ENCODE assay signal across 1 cellular context in genomic region chr2:69946351-69947077, GRCh38.
A peak's percentile ranks its signal among the peaks of the same experiment; 100 is the strongest.
TF ChIP-seq lines count a peak whose summit lies in the region.

No MANE protein-coding gene starts in this region.

TF ChIP-seq in HepG2, 621 proteins besides CTCF, POLR2A, EP300 and RAD21 (continued from another document and continues in another):
- TF ChIP-seq ZHX2 (IDR thresholded peaks at IDR 0.05; ENCODE audit: low read depth) (no peak), ZHX2 (CRISPR knock-in tag; IDR thresholded peaks at IDR 0.05; ENCODE audit: borderline replicate concordance) (no peak), ZSCAN30 (CRISPR knock-in tag; IDR thresholded peaks at IDR 0.05) (no peak), SOX13 (IDR thresholded peaks at IDR 0.05) (no peak), SOX13 (CRISPR knock-in tag; conservative IDR thresholded peaks at IDR 0.05 in 1 of 2, IDR thresholded peaks at IDR 0.05 in 1 of 2) (no peak; a peak in 1 of 4 replicates), JUND (CRISPR knock-in tag; IDR thresholded peaks at IDR 0.05) (no peak), SMARCC2 (IDR thresholded peaks at IDR 0.05) (no peak), ZNF557 (CRISPR knock-in tag; IDR thresholded peaks at IDR 0.05) (no peak), ELK4 (CRISPR knock-in tag; IDR thresholded peaks at IDR 0.05; ENCODE audit: borderline replicate concordance) (no peak), GLI4 (CRISPR knock-in tag; IDR thresholded peaks at IDR 0.05; ENCODE audit: borderline replicate concordance) (no peak), GTF3A (CRISPR knock-in tag; conservative IDR thresholded peaks at IDR 0.05) (no peak), NCOA2 (CRISPR knock-in tag; IDR thresholded peaks at IDR 0.05) (no peak), ZBTB10 (CRISPR knock-in tag; IDR thresholded peaks at IDR 0.05; ENCODE audit: borderline replicate concordance) (no peak), ZMYM2 (CRISPR knock-in tag; IDR thresholded peaks at IDR 0.05) (no peak), ZFY (CRISPR knock-in tag; IDR thresholded peaks at IDR 0.05) (no peak), ZNF737 (CRISPR knock-in tag; IDR thresholded peaks at IDR 0.05; ENCODE audit: borderline replicate concordance) (no peak), ELF1 (CRISPR knock-in tag; IDR thresholded peaks at IDR 0.05) (no peak), ZNF44 (CRISPR knock-in tag; IDR thresholded peaks at IDR 0.05) (no peak), PTBP1 (IDR thresholded peaks at IDR 0.05; ENCODE audit: low read depth, low read length, poor library complexity, severe bottlenecking) (no peak), PHF8 (CRISPR knock-in tag; IDR thresholded peaks at IDR 0.05) (no peak), PPARG (CRISPR knock-in tag; conservative IDR thresholded peaks at IDR 0.05) (no peak), RXRA (CRISPR knock-in tag; IDR thresholded peaks at IDR 0.05) (peak; percentile 31; the same call in 1 of the 2 replicates), ZNF713 (CRISPR knock-in tag; IDR thresholded peaks at IDR 0.05) (no peak), KAT2B (IDR thresholded peaks at IDR 0.05; ENCODE audit: borderline replicate concordance, low read depth, low read length) (no peak), NFYC (CRISPR knock-in tag; IDR thresholded peaks at IDR 0.05) (no peak), GPN1 (CRISPR knock-in tag; IDR thresholded peaks at IDR 0.05; ENCODE audit: borderline replicate concordance) (no peak), E2F2 (CRISPR knock-in tag; IDR thresholded peaks at IDR 0.05; ENCODE audit: borderline replicate concordance) (no peak), MIER2 (CRISPR knock-in tag; IDR thresholded peaks at IDR 0.05) (no peak), BRF2 (CRISPR knock-in tag; IDR thresholded peaks at IDR 0.05) (no peak), HNF1A (IDR thresholded peaks at IDR 0.05; ENCODE audit: low read depth) (no peak), HNF1A (CRISPR knock-in tag; IDR thresholded peaks at IDR 0.05; ENCODE audit: borderline replicate concordance) (no peak), ARNT (IDR thresholded peaks at IDR 0.05) (no peak), TP53 (CRISPR knock-in tag; conservative IDR thresholded peaks at IDR 0.05) (no peak), JUN (CRISPR knock-in tag; IDR thresholded peaks at IDR 0.05) (no peak), CENPBD1 (CRISPR knock-in tag; IDR thresholded peaks at IDR 0.05; ENCODE audit: borderline replicate concordance, low read depth) (no peak), ZBTB39 (CRISPR knock-in tag; IDR thresholded peaks at IDR 0.05) (no peak), ATAD3A (CRISPR knock-in tag; IDR thresholded peaks at IDR 0.05) (no peak), RXRB (CRISPR knock-in tag; IDR thresholded peaks at IDR 0.05; ENCODE audit: borderline replicate concordance) (peak; percentile 48; the same call in 1 of the 2 replicates), SNAPC5 (CRISPR knock-in tag; IDR thresholded peaks at IDR 0.05; ENCODE audit: borderline replicate concordance) (0 out of 2 replicates have a peak, but pooled peaks have one; percentile 69), ZNF572 (CRISPR knock-in tag; IDR thresholded peaks at IDR 0.05) (no peak), NAIF1 (CRISPR knock-in tag; IDR thresholded peaks at IDR 0.05; ENCODE audit: borderline replicate concordance) (no peak), HMG20A (CRISPR knock-in tag; IDR thresholded peaks at IDR 0.05; ENCODE audit: borderline replicate concordance) (peak; percentile 55; the same call in 1 of the 2 replicates), ZFP91 (CRISPR knock-in tag; IDR thresholded peaks at IDR 0.05; ENCODE audit: borderline replicate concordance) (no peak)
